Comparison of ENCODE assay signal across 23 cellular contexts in the genomic region with DNA sequence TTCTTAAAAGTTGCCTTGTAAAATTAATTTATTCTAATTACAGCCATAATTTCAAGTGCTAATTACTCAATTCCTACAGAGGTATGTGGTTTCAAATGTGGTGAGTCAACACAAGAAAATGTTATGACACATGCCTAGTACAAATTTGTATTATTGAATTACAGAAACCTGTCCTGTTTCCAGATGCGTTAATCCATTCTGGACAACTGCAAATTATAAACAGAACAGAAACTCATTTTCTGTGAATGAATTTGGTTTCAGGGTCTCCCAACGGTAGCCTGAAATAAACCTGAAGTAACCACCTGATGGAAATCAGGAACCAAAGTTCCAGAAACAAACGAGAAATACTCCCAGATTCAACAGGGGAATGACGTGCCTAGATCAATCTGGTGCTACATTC.
DNase-seq lines count a peak whose midpoint lies in the region; TF ChIP-seq lines count a peak whose summit lies in the region.
"Had no signal": no experiment of that assay in that cellular context is flagged by ENCODE, and none has a peak within 500 bp of the region (broad histone marks: within the 10 kb centered on the region; RNA-seq: fewer than 3 reads in every experiment).

No MANE protein-coding gene starts in this region.

- H3K9ac ChIP-seq in HUES64 (ENCODE audit: low read depth, low read length) = no peak overlapping the region

- H3K27ac ChIP-seq in HUES64 (ENCODE audit: low read depth, low read length) (no peak overlapping the region), stomach (peak overlapping the region in 3 of 5 donors; percentile 27 to 76 (median 58))
- H3K27ac ChIP-seq: epithelial cell of prostate, transverse colon had no signal

- peaks cover 3% of the 10 kb centered on the region for H3K36me3 Mint-ChIP-seq in brain
- H3K36me3 Mint-ChIP-seq in mesothelial cell of epicardium = no peaks in the 10 kb centered on the region
- H3K36me3 Mint-ChIP-seq in activated naive CD4-positive, alpha-beta T cell treated with anti-CD3 and anti-CD28 coated beads, Interleukin-2, amount 10 ng/mL, durations not matched to agents 7 days and 5 days = no peaks in the 10 kb centered on the region

- intact Hi-C loops in stomach (cut with DNase I; ENCODE audit: low total_unique reads) = no loop called here

- H3K4me1 ChIP-seq in HUES64 (ENCODE audit: insufficient read depth, low read length) = peaks cover 12% of the 10 kb centered on the region; the same call in 1 of the 2 replicates
- peaks cover 0 to 37% (median 16%) of the 10 kb centered on the region in 4 donors for H3K4me1 ChIP-seq in stomach

- no peak for TF ChIP-seq POLR2A in stomach (IDR thresholded peaks at IDR 0.05)

- WGBS in HUES64 = 57% methylated on average over 4 of the region's 4 CpGs
- 23 to 41% (median 34%) methylated on average over 4 of the region's 4 CpGs for WGBS in stomach, 5 donors

- H3K36me3 ChIP-seq in HUES64 (ENCODE audit: insufficient read depth, low read length) (no peaks in the 10 kb centered on the region), stomach (no peaks in the 10 kb centered on the region)
- H3K36me3 ChIP-seq: transverse colon had no signal

- H3K4me3 Mint-ChIP-seq in brain (peak overlapping the region; percentile 89 to 97 (median 93)), mesothelial cell of epicardium (peak overlapping the region; percentile 48)
- H3K4me3 Mint-ChIP-seq in activated naive CD4-positive, alpha-beta T cell treated with anti-CD3 and anti-CD28 coated beads, Interleukin-2, amount 10 ng/mL, durations not matched to agents 7 days and 5 days = no peak overlapping the region
- H3K4me3 Mint-ChIP-seq: activated CD4-positive, alpha-beta T cell treated with anti-CD3 and anti-CD28 coated beads, Interleukin-2, amount 10 ng/mL, durations not matched to agents 7 days and 5 days had no signal

- H3K4me1 Mint-ChIP-seq in brain = peaks cover 42% of the 10 kb centered on the region
- peaks cover 17% of the 10 kb centered on the region for H3K4me1 Mint-ChIP-seq in mesothelial cell of epicardium
- peaks cover 3% of the 10 kb centered on the region for H3K4me1 Mint-ChIP-seq in activated naive CD4-positive, alpha-beta T cell treated with anti-CD3 and anti-CD28 coated beads, Interleukin-2, amount 10 ng/mL, durations not matched to agents 7 days and 5 days
- H3K4me1 Mint-ChIP-seq: activated CD4-positive, alpha-beta T cell treated with anti-CD3 and anti-CD28 coated beads, Interleukin-2, amount 10 ng/mL, durations not matched to agents 7 days and 5 days had no signal

- DNase-seq in mesothelial cell of epicardium (ENCODE audit: low spot score in 2 of 2, unreplicated experiment in 2 of 2) (no peak), stomach (no peak), RPMI8226 (no peak), NCI-H1417 treated with DMSO at 0.1 percent for 48 hours (lab: John Stamatoyannopoulos, UW) (no peak)
- DNase-seq in activated naive CD4-positive, alpha-beta T cell treated with anti-CD3 and anti-CD28 coated beads, Interleukin-2, amount 10 ng/mL, durations not matched to agents 7 days and 5 days = no peak
- DNase-seq: activated CD4-positive, alpha-beta T cell treated with anti-CD3 and anti-CD28 coated beads, Interleukin-2, amount 10 ng/mL, durations not matched to agents 7 days and 5 days; activated CD8-positive, alpha-beta memory T cell treated with anti-CD3 and anti-CD28 coated beads, Interleukin-2, amount 50 U/mL, for 48 hours; AML-193; dermis blood vessel endothelial cell; foreskin melanocyte; IMR-90; naive B cell; NCI-H2171; NCI-H524 treated with DMSO at 0.1 percent for 48 hours; SIG-M5; stimulated activated CD4-positive, alpha-beta T cell treated with anti-CD3 and anti-CD28 coated beads, Interleukin-4, amount 100 ng/mL, for 1 hour; stimulated activated naive CD8-positive, alpha-beta T cell treated with anti-CD3 and anti-CD28 coated beads, Interleukin-15, Interleukin-2, amounts not matched to agents 100 U/mL and 50 U/mL, for 24 hours; T-helper 1 cell; transverse colon had no signal

- H3K27me3 ChIP-seq in HUES64 (ENCODE audit: insufficient read depth, low read length) (peaks cover 81% of the 10 kb centered on the region), stomach (peaks cover 0 to 16% (median 15%) of the 10 kb centered on the region in 3 donors)

- H3K27me3 Mint-ChIP-seq in brain = peaks cover 69% of the 10 kb centered on the region
- peaks cover 93% of the 10 kb centered on the region for H3K27me3 Mint-ChIP-seq in mesothelial cell of epicardium (ENCODE audit: low read depth)
- peaks cover 47% of the 10 kb centered on the region for H3K27me3 Mint-ChIP-seq in activated naive CD4-positive, alpha-beta T cell treated with anti-CD3 and anti-CD28 coated beads, Interleukin-2, amount 10 ng/mL, durations not matched to agents 7 days and 5 days

- H3K9me3 Mint-ChIP-seq in brain (peaks cover 0 to 3% (median 0%) of the 10 kb centered on the region in 5 experiments), mesothelial cell of epicardium (no peaks in the 10 kb centered on the region)
- H3K9me3 Mint-ChIP-seq in activated naive CD4-positive, alpha-beta T cell treated with anti-CD3 and anti-CD28 coated beads, Interleukin-2, amount 10 ng/mL, durations not matched to agents 7 days and 5 days = no peaks in the 10 kb centered on the region
- H3K9me3 Mint-ChIP-seq: activated CD4-positive, alpha-beta T cell treated with anti-CD3 and anti-CD28 coated beads, Interleukin-2, amount 10 ng/mL, durations not matched to agents 7 days and 5 days had no signal

- TF ChIP-seq CTCF in brain (conservative IDR thresholded peaks at IDR 0.05) (no peak), mesothelial cell of epicardium (IDR thresholded peaks at IDR 0.05; ENCODE audit: unreplicated experiment) (no peak), stomach (IDR thresholded peaks at IDR 0.05) (no peak)

- H3K4me3 ChIP-seq in HUES64 (ENCODE audit: low read length) (peak overlapping the region; percentile 60), stomach (no peak overlapping the region)
- H3K4me3 ChIP-seq: smooth muscle cell, transverse colon had no signal

- CTCF ChIA-PET in activated naive CD4-positive, alpha-beta T cell treated with anti-CD3 and anti-CD28 coated beads, Interleukin-2, amount 10 ng/mL, durations not matched to agents 7 days and 5 days (lab: Charles Lee) = no interaction called here

- no peak for TF ChIP-seq EP300 in stomach (IDR thresholded peaks at IDR 0.05)

- H3K9me3 ChIP-seq in HUES64 (ENCODE audit: insufficient read depth, low read depth, low read length) (no peaks in the 10 kb centered on the region), stomach (peaks cover 0 to 5% (median 0%) of the 10 kb centered on the region in 4 donors)
- H3K9me3 ChIP-seq: transverse colon had no signal

- H3K27ac Mint-ChIP-seq in brain = peak overlapping the region in 2 of 5 experiments; percentile 55 to 82
- H3K27ac Mint-ChIP-seq in mesothelial cell of epicardium = no peak overlapping the region
- no peak overlapping the region for H3K27ac Mint-ChIP-seq in activated naive CD4-positive, alpha-beta T cell treated with anti-CD3 and anti-CD28 coated beads, Interleukin-2, amount 10 ng/mL, durations not matched to agents 7 days and 5 days
- H3K27ac Mint-ChIP-seq: activated CD4-positive, alpha-beta T cell treated with anti-CD3 and anti-CD28 coated beads, Interleukin-2, amount 10 ng/mL, durations not matched to agents 7 days and 5 days; naive B cell had no signal
